1 cellular context compared by ENCODE assay signal in genomic region chr2:101205521-101205998, GRCh38.
A peak's percentile ranks its signal among the peaks of the same experiment; 100 is the strongest.
TF ChIP-seq lines count a peak whose summit lies in the region.

No MANE protein-coding gene starts in this region.

TF ChIP-seq in HepG2, 621 proteins besides CTCF, POLR2A, EP300 and RAD21 (continued from another document and continues in another):
- TF ChIP-seq TRAFD1 (CRISPR knock-in tag; IDR thresholded peaks at IDR 0.05; ENCODE audit: borderline replicate concordance) = no peak
- no peak for TF ChIP-seq GATA4 (IDR thresholded peaks at IDR 0.05; ENCODE audit: borderline replicate concordance, low read depth)
- no peak for TF ChIP-seq HDAC6 (IDR thresholded peaks at IDR 0.05; ENCODE audit: low read depth, low read length)
- no peak for TF ChIP-seq ATF7-NPFF (CRISPR knock-in tag; IDR thresholded peaks at IDR 0.05; ENCODE audit: low read depth)
- no peak; the same call in 1 of the 2 replicates for TF ChIP-seq BCL3 (CRISPR knock-in tag; IDR thresholded peaks at IDR 0.05)
- no peak for TF ChIP-seq SP4 (CRISPR knock-in tag; IDR thresholded peaks at IDR 0.05)
- TF ChIP-seq ZNF512 (CRISPR knock-in tag; IDR thresholded peaks at IDR 0.05) = no peak
- no peak for TF ChIP-seq DPF2 (CRISPR knock-in tag; IDR thresholded peaks at IDR 0.05; ENCODE audit: borderline replicate concordance, low read depth)
- 0 out of 2 replicates have a peak, but pooled peaks have one; percentile 74 for TF ChIP-seq ATF6 (CRISPR knock-in tag; conservative IDR thresholded peaks at IDR 0.05)
- TF ChIP-seq BCL6 (CRISPR knock-in tag; IDR thresholded peaks at IDR 0.05) = no peak
- no peak for TF ChIP-seq MBD4 (IDR thresholded peaks at IDR 0.05; ENCODE audit: borderline replicate concordance, low read length)
- TF ChIP-seq SOX13 (IDR thresholded peaks at IDR 0.05) = no peak
- TF ChIP-seq SOX13 (CRISPR knock-in tag; conservative IDR thresholded peaks at IDR 0.05 in 1 of 2, IDR thresholded peaks at IDR 0.05 in 1 of 2) = peak in 1 of 2 experiments; percentile 19; a peak in 1 of 4 replicates
- no peak for TF ChIP-seq ZKSCAN5 (CRISPR knock-in tag; IDR thresholded peaks at IDR 0.05)
- no peak for TF ChIP-seq SP140L (CRISPR knock-in tag; IDR thresholded peaks at IDR 0.05; ENCODE audit: borderline replicate concordance)
- no peak for TF ChIP-seq SAFB2 (CRISPR knock-in tag; IDR thresholded peaks at IDR 0.05; ENCODE audit: borderline replicate concordance, low read depth)
- TF ChIP-seq ZSCAN9 (CRISPR knock-in tag; IDR thresholded peaks at IDR 0.05; ENCODE audit: borderline replicate concordance) = 0 out of 2 replicates have a peak, but pooled peaks have one; percentile 50
- TF ChIP-seq NCOA5 (CRISPR knock-in tag; IDR thresholded peaks at IDR 0.05) = no peak
- no peak for TF ChIP-seq FOSL1 (CRISPR knock-in tag; IDR thresholded peaks at IDR 0.05; ENCODE audit: borderline replicate concordance)
- TF ChIP-seq NFYB (CRISPR knock-in tag; IDR thresholded peaks at IDR 0.05) = no peak
- TF ChIP-seq, protein P1, sequence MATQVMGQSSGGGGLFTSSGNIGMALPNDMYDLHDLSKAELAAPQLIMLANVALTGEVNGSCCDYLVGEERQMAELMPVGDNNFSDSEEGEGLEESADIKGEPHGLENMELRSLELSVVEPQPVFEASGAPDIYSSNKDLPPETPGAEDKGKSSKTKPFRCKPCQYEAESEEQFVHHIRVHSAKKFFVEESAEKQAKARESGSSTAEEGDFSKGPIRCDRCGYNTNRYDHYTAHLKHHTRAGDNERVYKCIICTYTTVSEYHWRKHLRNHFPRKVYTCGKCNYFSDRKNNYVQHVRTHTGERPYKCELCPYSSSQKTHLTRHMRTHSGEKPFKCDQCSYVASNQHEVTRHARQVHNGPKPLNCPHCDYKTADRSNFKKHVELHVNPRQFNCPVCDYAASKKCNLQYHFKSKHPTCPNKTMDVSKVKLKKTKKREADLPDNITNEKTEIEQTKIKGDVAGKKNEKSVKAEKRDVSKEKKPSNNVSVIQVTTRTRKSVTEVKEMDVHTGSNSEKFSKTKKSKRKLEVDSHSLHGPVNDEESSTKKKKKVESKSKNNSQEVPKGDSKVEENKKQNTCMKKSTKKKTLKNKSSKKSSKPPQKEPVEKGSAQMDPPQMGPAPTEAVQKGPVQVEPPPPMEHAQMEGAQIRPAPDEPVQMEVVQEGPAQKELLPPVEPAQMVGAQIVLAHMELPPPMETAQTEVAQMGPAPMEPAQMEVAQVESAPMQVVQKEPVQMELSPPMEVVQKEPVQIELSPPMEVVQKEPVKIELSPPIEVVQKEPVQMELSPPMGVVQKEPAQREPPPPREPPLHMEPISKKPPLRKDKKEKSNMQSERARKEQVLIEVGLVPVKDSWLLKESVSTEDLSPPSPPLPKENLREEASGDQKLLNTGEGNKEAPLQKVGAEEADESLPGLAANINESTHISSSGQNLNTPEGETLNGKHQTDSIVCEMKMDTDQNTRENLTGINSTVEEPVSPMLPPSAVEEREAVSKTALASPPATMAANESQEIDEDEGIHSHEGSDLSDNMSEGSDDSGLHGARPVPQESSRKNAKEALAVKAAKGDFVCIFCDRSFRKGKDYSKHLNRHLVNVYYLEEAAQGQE (IDR thresholded peaks at IDR 0.05; ENCODE audit: borderline replicate concordance in 1 of 2, low read depth in 1 of 2, low read length in 2 of 2) = no peak
- TF ChIP-seq, protein P2, sequence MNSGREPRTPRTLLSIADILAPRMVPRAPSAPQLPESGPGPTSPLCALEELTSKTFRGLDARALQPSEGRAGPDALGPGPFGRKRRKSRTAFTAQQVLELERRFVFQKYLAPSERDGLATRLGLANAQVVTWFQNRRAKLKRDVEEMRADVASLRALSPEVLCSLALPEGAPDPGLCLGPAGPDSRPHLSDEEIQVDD (CRISPR knock-in tag; IDR thresholded peaks at IDR 0.05; ENCODE audit: borderline replicate concordance) = no peak
- no peak for TF ChIP-seq ATF1 (CRISPR knock-in tag; IDR thresholded peaks at IDR 0.05)
- TF ChIP-seq, protein P3, sequence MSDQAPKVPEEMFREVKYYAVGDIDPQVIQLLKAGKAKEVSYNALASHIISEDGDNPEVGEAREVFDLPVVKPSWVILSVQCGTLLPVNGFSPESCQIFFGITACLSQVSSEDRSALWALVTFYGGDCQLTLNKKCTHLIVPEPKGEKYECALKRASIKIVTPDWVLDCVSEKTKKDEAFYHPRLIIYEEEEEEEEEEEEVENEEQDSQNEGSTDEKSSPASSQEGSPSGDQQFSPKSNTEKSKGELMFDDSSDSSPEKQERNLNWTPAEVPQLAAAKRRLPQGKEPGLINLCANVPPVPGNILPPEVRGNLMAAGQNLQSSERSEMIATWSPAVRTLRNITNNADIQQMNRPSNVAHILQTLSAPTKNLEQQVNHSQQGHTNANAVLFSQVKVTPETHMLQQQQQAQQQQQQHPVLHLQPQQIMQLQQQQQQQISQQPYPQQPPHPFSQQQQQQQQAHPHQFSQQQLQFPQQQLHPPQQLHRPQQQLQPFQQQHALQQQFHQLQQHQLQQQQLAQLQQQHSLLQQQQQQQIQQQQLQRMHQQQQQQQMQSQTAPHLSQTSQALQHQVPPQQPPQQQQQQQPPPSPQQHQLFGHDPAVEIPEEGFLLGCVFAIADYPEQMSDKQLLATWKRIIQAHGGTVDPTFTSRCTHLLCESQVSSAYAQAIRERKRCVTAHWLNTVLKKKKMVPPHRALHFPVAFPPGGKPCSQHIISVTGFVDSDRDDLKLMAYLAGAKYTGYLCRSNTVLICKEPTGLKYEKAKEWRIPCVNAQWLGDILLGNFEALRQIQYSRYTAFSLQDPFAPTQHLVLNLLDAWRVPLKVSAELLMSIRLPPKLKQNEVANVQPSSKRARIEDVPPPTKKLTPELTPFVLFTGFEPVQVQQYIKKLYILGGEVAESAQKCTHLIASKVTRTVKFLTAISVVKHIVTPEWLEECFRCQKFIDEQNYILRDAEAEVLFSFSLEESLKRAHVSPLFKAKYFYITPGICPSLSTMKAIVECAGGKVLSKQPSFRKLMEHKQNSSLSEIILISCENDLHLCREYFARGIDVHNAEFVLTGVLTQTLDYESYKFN (CRISPR knock-in tag; conservative IDR thresholded peaks at IDR 0.05) = 0 out of 2 replicates have a peak, but pooled peaks have one; percentile 20
- TF ChIP-seq ZNF772 (CRISPR knock-in tag; IDR thresholded peaks at IDR 0.05) = peak; percentile 39; the same call in 1 of the 2 replicates
- no peak for TF ChIP-seq ISX (CRISPR knock-in tag; conservative IDR thresholded peaks at IDR 0.05)
- TF ChIP-seq POLR2AphosphoS2 (IDR thresholded peaks at IDR 0.05; ENCODE audit: low read depth, low read length) = no peak
- no peak for TF ChIP-seq FOXA1 (IDR thresholded peaks at IDR 0.05)
- no peak for TF ChIP-seq FOXA1 (CRISPR knock-in tag; IDR thresholded peaks at IDR 0.05)
- no peak for TF ChIP-seq SRY (CRISPR knock-in tag; IDR thresholded peaks at IDR 0.05)
- no peak for TF ChIP-seq ZSCAN22 (CRISPR knock-in tag; IDR thresholded peaks at IDR 0.05)
- TF ChIP-seq, protein P4, sequence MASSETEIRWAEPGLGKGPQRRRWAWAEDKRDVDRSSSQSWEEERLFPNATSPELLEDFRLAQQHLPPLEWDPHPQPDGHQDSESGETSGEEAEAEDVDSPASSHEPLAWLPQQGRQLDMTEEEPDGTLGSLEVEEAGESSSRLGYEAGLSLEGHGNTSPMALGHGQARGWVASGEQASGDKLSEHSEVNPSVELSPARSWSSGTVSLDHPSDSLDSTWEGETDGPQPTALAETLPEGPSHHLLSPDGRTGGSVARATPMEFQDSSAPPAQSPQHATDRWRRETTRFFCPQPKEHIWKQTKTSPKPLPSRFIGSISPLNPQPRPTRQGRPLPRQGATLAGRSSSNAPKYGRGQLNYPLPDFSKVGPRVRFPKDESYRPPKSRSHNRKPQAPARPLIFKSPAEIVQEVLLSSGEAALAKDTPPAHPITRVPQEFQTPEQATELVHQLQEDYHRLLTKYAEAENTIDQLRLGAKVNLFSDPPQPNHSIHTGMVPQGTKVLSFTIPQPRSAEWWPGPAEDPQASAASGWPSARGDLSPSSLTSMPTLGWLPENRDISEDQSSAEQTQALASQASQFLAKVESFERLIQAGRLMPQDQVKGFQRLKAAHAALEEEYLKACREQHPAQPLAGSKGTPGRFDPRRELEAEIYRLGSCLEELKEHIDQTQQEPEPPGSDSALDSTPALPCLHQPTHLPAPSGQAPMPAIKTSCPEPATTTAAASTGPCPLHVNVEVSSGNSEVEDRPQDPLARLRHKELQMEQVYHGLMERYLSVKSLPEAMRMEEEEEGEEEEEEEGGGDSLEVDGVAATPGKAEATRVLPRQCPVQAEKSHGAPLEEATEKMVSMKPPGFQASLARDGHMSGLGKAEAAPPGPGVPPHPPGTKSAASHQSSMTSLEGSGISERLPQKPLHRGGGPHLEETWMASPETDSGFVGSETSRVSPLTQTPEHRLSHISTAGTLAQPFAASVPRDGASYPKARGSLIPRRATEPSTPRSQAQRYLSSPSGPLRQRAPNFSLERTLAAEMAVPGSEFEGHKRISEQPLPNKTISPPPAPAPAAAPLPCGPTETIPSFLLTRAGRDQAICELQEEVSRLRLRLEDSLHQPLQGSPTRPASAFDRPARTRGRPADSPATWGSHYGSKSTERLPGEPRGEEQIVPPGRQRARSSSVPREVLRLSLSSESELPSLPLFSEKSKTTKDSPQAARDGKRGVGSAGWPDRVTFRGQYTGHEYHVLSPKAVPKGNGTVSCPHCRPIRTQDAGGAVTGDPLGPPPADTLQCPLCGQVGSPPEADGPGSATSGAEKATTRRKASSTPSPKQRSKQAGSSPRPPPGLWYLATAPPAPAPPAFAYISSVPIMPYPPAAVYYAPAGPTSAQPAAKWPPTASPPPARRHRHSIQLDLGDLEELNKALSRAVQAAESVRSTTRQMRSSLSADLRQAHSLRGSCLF (CRISPR knock-in tag; IDR thresholded peaks at IDR 0.05; ENCODE audit: borderline replicate concordance) = no peak
- no peak for TF ChIP-seq ZNF644 (CRISPR knock-in tag; IDR thresholded peaks at IDR 0.05; ENCODE audit: low read depth)
- TF ChIP-seq ZNF362 (CRISPR knock-in tag; IDR thresholded peaks at IDR 0.05; ENCODE audit: borderline replicate concordance) = no peak
- no peak for TF ChIP-seq TMF1 (CRISPR knock-in tag; IDR thresholded peaks at IDR 0.05; ENCODE audit: low read depth)
- no peak for TF ChIP-seq TAF1 (CRISPR knock-in tag; IDR thresholded peaks at IDR 0.05)
- no peak for TF ChIP-seq EED (CRISPR knock-in tag; IDR thresholded peaks at IDR 0.05)
- TF ChIP-seq THAP8 (CRISPR knock-in tag; IDR thresholded peaks at IDR 0.05; ENCODE audit: borderline replicate concordance) = no peak
